7 cellular contexts compared by ENCODE assay signal in genomic region chr16:30367349-30368009, GRCh38. TPM values are rescaled to one million over a fixed set of nuclear protein-coding genes. Genes with fewer than 3 reads are reported as not detected.
DNase-seq lines count a peak whose midpoint lies in the region; ATAC-seq and TF ChIP-seq lines count a peak whose summit lies in the region.
"Had no signal": no experiment of that assay in that cellular context is flagged by ENCODE, and none has a peak within 500 bp of the region (broad histone marks: within the 10 kb centered on the region; RNA-seq: fewer than 3 reads in every experiment).

No MANE protein-coding gene starts in this region.

- peak overlapping the region; percentile 91 for H3K4me3 Mint-ChIP-seq in activated CD4-positive, alpha-beta memory T cell treated with anti-CD3 and anti-CD28 coated beads for 36 hours

- 40% methylated on average over 6 of the region's 10 CpGs for WGBS in right lobe of liver (ENCODE audit: insufficient coverage, low coverage, low lambda C conversion rate, missing lambda C conversion rate)

- H3K27me3 Mint-ChIP-seq in activated CD4-positive, alpha-beta memory T cell treated with anti-CD3 and anti-CD28 coated beads for 36 hours = peaks cover 3% of the 10 kb centered on the region

- H3K36me3 ChIP-seq in BLaER1 (peaks cover 50% of the 10 kb centered on the region), right lobe of liver (peaks cover 0 to 22% (median 8%) of the 10 kb centered on the region in 4 donors)

- peak overlapping the region; percentile 90 for H3K9ac ChIP-seq in BLaER1

- H3K27me3 ChIP-seq in BLaER1 (no peaks in the 10 kb centered on the region), right lobe of liver (no peaks in the 10 kb centered on the region)

- POLR2A ChIA-PET in activated CD4-positive, alpha-beta memory T cell treated with anti-CD3 and anti-CD28 coated beads for 36 hours (lab: Charles Lee) = interaction anchor here (1.3 kb wide), 1 partner anchor 11 kb away, joined by 5 read pairs; no protein-coding TSS in a partner anchor

- peak overlapping the region; percentile 88 for H3K4me3 ChIP-seq in BLaER1
- H3K4me3 ChIP-seq in right lobe of liver = peak overlapping the region; percentile 59 to 90 (median 79)

- ATAC-seq in right lobe of liver (peak; percentile 10 to 19 (median 11)), GM19397 (IDR thresholded peaks at IDR 0.05; ENCODE audit: unreplicated experiment) (no peak), GM21576 (IDR thresholded peaks at IDR 0.05; ENCODE audit: unreplicated experiment) (no peak), HG03354 (IDR thresholded peaks at IDR 0.05; ENCODE audit: poor library complexity, severe bottlenecking, unreplicated experiment) (no peak)

- peak overlapping the region; percentile 99 for H3K4me2 ChIP-seq in BLaER1

- H3K9me3 ChIP-seq in BLaER1 (no peaks in the 10 kb centered on the region), right lobe of liver (no peaks in the 10 kb centered on the region)

- TF ChIP-seq CTCF in right lobe of liver (IDR thresholded peaks at IDR 0.05) = no peak

- intact Hi-C loops in activated CD4-positive, alpha-beta memory T cell treated with anti-CD3 and anti-CD28 coated beads for 36 hours (cut with micrococcal nuclease) = no loop called here
- intact Hi-C loops in right lobe of liver (cut with DNase I) = no loop called here

- H3K27ac ChIP-seq in BLaER1 = 0 out of 2 replicates have a peak overlapping the region, but pooled peaks have one; percentile 10
- H3K27ac ChIP-seq in right lobe of liver = peak overlapping the region in 2 of 3 donors; percentile 45 to 85

- H3K4me1 ChIP-seq in BLaER1 (peaks cover 49% of the 10 kb centered on the region), right lobe of liver (peaks cover 0 to 29% (median 7%) of the 10 kb centered on the region in 4 donors)

- no peak for DNase-seq in activated CD4-positive, alpha-beta memory T cell treated with anti-CD3 and anti-CD28 coated beads for 36 hours
- DNase-seq in right lobe of liver = peak in 2 of 3 donors; percentile 72 to 80

- H3K4me1 Mint-ChIP-seq in activated CD4-positive, alpha-beta memory T cell treated with anti-CD3 and anti-CD28 coated beads for 36 hours (ENCODE audit: low read depth) = peaks cover 41% of the 10 kb centered on the region

- H3K27ac Mint-ChIP-seq in activated CD4-positive, alpha-beta memory T cell treated with anti-CD3 and anti-CD28 coated beads for 36 hours = peak overlapping the region; percentile 49

- H3K36me3 Mint-ChIP-seq in activated CD4-positive, alpha-beta memory T cell treated with anti-CD3 and anti-CD28 coated beads for 36 hours = peaks cover 44% of the 10 kb centered on the region

- CTCF ChIA-PET in activated CD4-positive, alpha-beta memory T cell treated with anti-CD3 and anti-CD28 coated beads for 36 hours (lab: Charles Lee) = no interaction called here

- H4K20me1 ChIP-seq in BLaER1 = peaks cover 67% of the 10 kb centered on the region

- no peaks in the 10 kb centered on the region for H3K9me3 Mint-ChIP-seq in activated CD4-positive, alpha-beta memory T cell treated with anti-CD3 and anti-CD28 coated beads for 36 hours

- TF ChIP-seq POLR2A in right lobe of liver (IDR thresholded peaks at IDR 0.05) = peak; percentile 14

RNA-seq across cellular contexts. Expression of gene TBC1D10B, which starts 2.8 kb away (rescaled TPM):
- total RNA-seq in activated CD4-positive, alpha-beta memory T cell treated with anti-CD3 and anti-CD28 coated beads for 36 hours = 10 to 100 TPM; 54.7 to 54.8 TPM
- total RNA-seq in right lobe of liver = 10 to 100 TPM in 3 of 6 experiments, 1 to 10 TPM in 3; 7.9 to 12.3 (median 10.6) TPM

RNA-seq across cellular contexts. Expression of gene MYL11, which starts 7.1 kb away (rescaled TPM):
- 1 to 10 TPM in 1 of 2 experiments, under 1 TPM in 1; 0.83 to 1.6 TPM for total RNA-seq in activated CD4-positive, alpha-beta memory T cell treated with anti-CD3 and anti-CD28 coated beads for 36 hours
- 1 to 10 TPM in 1 of 6 experiments, not detected in 5; 1.4 TPM for total RNA-seq in right lobe of liver
- total RNA-seq: frontal cortex had no signal

RNA-seq across cellular contexts. Expression of gene CD2BP2, which starts 12.4 kb away (rescaled TPM):
- total RNA-seq in activated CD4-positive, alpha-beta memory T cell treated with anti-CD3 and anti-CD28 coated beads for 36 hours = 10 to 100 TPM; 60.7 to 61.4 TPM
- 10 to 100 TPM; 14.8 to 23.8 (median 18.2) TPM for total RNA-seq in right lobe of liver

RNA-seq across cellular contexts. Expression of gene SEPTIN1, which starts 14.9 kb away (rescaled TPM):
- total RNA-seq in activated CD4-positive, alpha-beta memory T cell treated with anti-CD3 and anti-CD28 coated beads for 36 hours = 100 to 1,000 TPM; 199 to 202 TPM
- 1 to 10 TPM in 3 of 6 experiments, under 1 TPM in 3; 0.12 to 1.7 (median 0.93) TPM for total RNA-seq in right lobe of liver
- total RNA-seq: frontal cortex had no signal

RNA-seq across cellular contexts. Expression of gene ZNF48, which starts 27.7 kb away (rescaled TPM):
- total RNA-seq in activated CD4-positive, alpha-beta memory T cell treated with anti-CD3 and anti-CD28 coated beads for 36 hours = 10 to 100 TPM; 13.1 to 13.6 TPM
- 1 to 10 TPM; 2.9 to 4.3 (median 3.9) TPM for total RNA-seq in right lobe of liver

Comparison
In these comparisons a context has a peak if more than half of its experiments do, and no peak if none do; other contexts are left out.
1. ATAC-seq: peak in right lobe of liver (4 of 4); none in GM19397 (single experiment), GM21576 (single experiment) and HG03354 (single experiment).
2. RNA of gene TBC1D10B, which starts 2.8 kb away (total RNA-seq): 54.7 to 54.8 TPM in activated CD4-positive, alpha-beta memory T cell treated with anti-CD3 and anti-CD28 coated beads for 36 hours; 7.9 to 12.3 TPM in right lobe of liver; every median in the first group is over 4 times any median in the second.